25 cellular contexts compared by ENCODE assay signal in the genomic region with DNA sequence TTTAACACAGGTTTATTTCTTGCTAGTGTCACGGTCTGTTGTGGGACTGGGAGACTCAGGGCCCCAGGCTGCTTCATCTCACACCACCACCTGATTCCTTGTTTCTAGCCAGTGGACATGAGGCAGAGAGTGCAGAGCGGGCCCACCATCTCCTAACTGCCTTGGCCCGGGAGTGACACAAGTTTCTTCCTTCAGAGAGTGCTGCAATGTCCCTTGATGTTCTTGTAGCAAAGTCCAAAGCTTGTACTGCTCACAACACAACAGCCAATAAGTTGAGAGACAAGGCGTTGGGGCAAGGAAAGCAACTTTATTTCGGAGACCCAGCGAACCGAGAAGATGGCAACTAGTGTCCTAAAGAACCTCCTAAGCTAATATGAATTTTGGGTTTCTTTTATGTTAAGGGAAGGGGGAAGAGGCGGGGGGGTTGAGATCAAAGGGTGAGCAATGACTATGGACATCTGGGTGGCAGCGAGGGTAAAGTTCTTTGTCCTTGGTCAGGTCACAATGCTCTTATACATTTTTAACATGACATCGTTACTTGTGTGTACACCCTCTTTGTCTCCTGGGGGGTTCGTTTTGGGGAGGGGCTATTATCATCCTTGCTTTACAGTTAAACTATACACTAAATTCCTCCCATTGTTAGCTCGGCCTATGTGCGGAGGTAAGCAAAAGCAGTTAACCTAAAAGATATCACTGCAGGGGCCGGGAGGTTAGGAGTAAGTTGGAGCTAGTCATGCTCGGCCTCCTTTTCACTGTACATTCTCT. TPM values are rescaled to one million over a fixed set of nuclear protein-coding genes. Genes with fewer than 3 reads are reported as not detected.
DNase-seq lines count a peak whose midpoint lies in the region; TF ChIP-seq lines count a peak whose summit lies in the region.
"Had no signal": no experiment of that assay in that cellular context is flagged by ENCODE, and none has a peak within 500 bp of the region (broad histone marks: within the 10 kb centered on the region; RNA-seq: fewer than 3 reads in every experiment).

No MANE protein-coding gene starts in this region.

- WGBS in esophagus muscularis mucosa, result 87% methylated on average over 15 of the region's 15 CpGs

- H3K27ac Mint-ChIP-seq in neural progenitor cell, result peak overlapping the region; percentile 35
- no peak overlapping the region for H3K27ac Mint-ChIP-seq in type B pancreatic cell
- no peak overlapping the region for H3K27ac Mint-ChIP-seq in Caco-2 (ENCODE audit: unreplicated experiment)
- H3K27ac Mint-ChIP-seq: CD14-positive monocyte; CD4-positive, alpha-beta T cell; GM23338; HFFc6 had no signal

- H3K9me3 ChIP-seq in right atrium auricular region, result no peaks in the 10 kb centered on the region
- H3K9me3 ChIP-seq in esophagus muscularis mucosa, result no peaks in the 10 kb centered on the region
- H3K9me3 ChIP-seq in neural progenitor cell (ENCODE audit: low read depth), result no peaks in the 10 kb centered on the region
- no peaks in the 10 kb centered on the region for H3K9me3 ChIP-seq in Caco-2
- H3K9me3 ChIP-seq: A549, BE2C, HAP-1 had no signal

- peaks cover under 1% of the 10 kb centered on the region for H3K27me3 Mint-ChIP-seq in neural progenitor cell (ENCODE audit: insufficient read depth, low read depth)
- H3K27me3 Mint-ChIP-seq in type B pancreatic cell, result peaks cover 11% of the 10 kb centered on the region
- H3K27me3 Mint-ChIP-seq in Caco-2 (ENCODE audit: insufficient read depth, unreplicated experiment), result peaks cover 3% of the 10 kb centered on the region

- no peaks in the 10 kb centered on the region for H3K27me3 ChIP-seq in right atrium auricular region
- H3K27me3 ChIP-seq in esophagus muscularis mucosa, result peaks cover 0 to 3% (median 0%) of the 10 kb centered on the region in 4 donors
- H3K27me3 ChIP-seq in neural progenitor cell, result no peaks in the 10 kb centered on the region
- H3K27me3 ChIP-seq in Caco-2 (replicated peaks; ENCODE audit: control insufficient read depth, insufficient read depth, low read length), result no peaks in the 10 kb centered on the region
- H3K27me3 ChIP-seq: BE2C; BLaER1 treated with 17β-estradiol and CSF1 and Interleukin-3, amounts not matched to agents 10 nM and 100 nM had no signal

- H3K4me1 ChIP-seq in right atrium auricular region (no peaks in the 10 kb centered on the region), esophagus muscularis mucosa (no peaks in the 10 kb centered on the region), neural progenitor cell (no peaks in the 10 kb centered on the region), Caco-2 (no peaks in the 10 kb centered on the region)
- H3K4me1 ChIP-seq: A549, BE2C, HAP-1 had no signal

- H3K9me3 Mint-ChIP-seq in neural progenitor cell, result no peaks in the 10 kb centered on the region
- H3K9me3 Mint-ChIP-seq in type B pancreatic cell, result no peaks in the 10 kb centered on the region
- no peaks in the 10 kb centered on the region for H3K9me3 Mint-ChIP-seq in Caco-2 (ENCODE audit: unreplicated experiment)
- H3K9me3 Mint-ChIP-seq: CD4-positive, alpha-beta T cell; CD8-positive, alpha-beta memory T cell; GM23338; HFFc6 had no signal

- H3K9ac ChIP-seq in neural progenitor cell, result no peak overlapping the region
- H3K9ac ChIP-seq: BLaER1 treated with 17β-estradiol and CSF1 and Interleukin-3, amounts not matched to agents 10 nM and 100 nM had no signal

- no peak for TF ChIP-seq EP300 in esophagus muscularis mucosa (IDR thresholded peaks at IDR 0.05)

- TF ChIP-seq POLR2A in esophagus muscularis mucosa (IDR thresholded peaks at IDR 0.05; ENCODE audit: low read depth), result no peak

- DNase-seq in right atrium auricular region (ENCODE audit: low spot score) (peak; percentile 36), cardiac septum (ENCODE audit: low spot score) (no peak), esophagus muscularis mucosa (ENCODE audit: extremely low spot score) (peak; percentile 81), neural progenitor cell (ENCODE audit: low spot score) (no peak), type B pancreatic cell (ENCODE audit: extremely low spot score, unreplicated experiment) (peak; percentile 29), amniotic stem cell (lab: John Stamatoyannopoulos, UW) (no peak), Caco-2 (no peak)
- DNase-seq: 8988T; ACHN; AML-193; BE2C; Calu3; CD4-positive, alpha-beta T cell; CD8-positive, alpha-beta memory T cell; DMS53; DMS79 treated with DMSO at 0.1 percent for 48 hours; GF-D8; HFFc6 had no signal

- H3K4me2 ChIP-seq in neural progenitor cell, result no peak overlapping the region
- H3K4me2 ChIP-seq: A549, GM23338 had no signal

- H3K4me3 Mint-ChIP-seq in neural progenitor cell (no peak overlapping the region), type B pancreatic cell (no peak overlapping the region), Caco-2 (ENCODE audit: unreplicated experiment) (no peak overlapping the region)
- H3K4me3 Mint-ChIP-seq: CD14-positive monocyte; CD4-positive, alpha-beta T cell; CD8-positive, alpha-beta memory T cell; GM23338; HFFc6 had no signal

- H3K27ac ChIP-seq in right atrium auricular region (no peak overlapping the region), esophagus muscularis mucosa (replicated peaks in 1 of 4) (no peak overlapping the region), neural progenitor cell (no peak overlapping the region)
- H3K27ac ChIP-seq: A549; BLaER1 treated with 17β-estradiol and CSF1 and Interleukin-3, amounts not matched to agents 10 nM and 100 nM had no signal

- no peak overlapping the region for H2AFZ ChIP-seq in neural progenitor cell (replicated peaks)
- H2AFZ ChIP-seq: GM23338 had no signal

- peaks cover 2% of the 10 kb centered on the region for H3K36me3 Mint-ChIP-seq in neural progenitor cell
- no peaks in the 10 kb centered on the region for H3K36me3 Mint-ChIP-seq in type B pancreatic cell
- no peaks in the 10 kb centered on the region for H3K36me3 Mint-ChIP-seq in Caco-2 (ENCODE audit: insufficient read depth, unreplicated experiment)
- H3K36me3 Mint-ChIP-seq: CD14-positive monocyte; CD8-positive, alpha-beta memory T cell had no signal

- CTCF ChIA-PET in Caco-2 (lab: Charles Lee), result no interaction called here

- H3K79me2 ChIP-seq in neural progenitor cell (ENCODE audit: low read depth), result no peaks in the 10 kb centered on the region

- H3K4me1 Mint-ChIP-seq in neural progenitor cell (peaks cover 10% of the 10 kb centered on the region), type B pancreatic cell (ENCODE audit: unreplicated experiment) (peaks cover 4% of the 10 kb centered on the region), Caco-2 (ENCODE audit: low read depth, unreplicated experiment) (no peaks in the 10 kb centered on the region)
- H3K4me1 Mint-ChIP-seq: CD14-positive monocyte; CD8-positive, alpha-beta memory T cell; GM23338 had no signal

- H4K20me1 ChIP-seq in neural progenitor cell (ENCODE audit: low read depth), result no peaks in the 10 kb centered on the region
- H4K20me1 ChIP-seq: BLaER1 treated with 17β-estradiol and CSF1 and Interleukin-3, amounts not matched to agents 10 nM and 100 nM had no signal

- no peak overlapping the region for H3K4me3 ChIP-seq in right atrium auricular region
- no peak overlapping the region for H3K4me3 ChIP-seq in esophagus muscularis mucosa
- no peak overlapping the region for H3K4me3 ChIP-seq in neural progenitor cell
- H3K4me3 ChIP-seq in Caco-2 (ENCODE audit: low read depth, low read length), result no peak overlapping the region
- H3K4me3 ChIP-seq: A549; BLaER1 treated with 17β-estradiol and CSF1 and Interleukin-3, amounts not matched to agents 10 nM and 100 nM; GM23338; HAP-1 had no signal

- POLR2A ChIA-PET in Caco-2 (lab: Charles Lee), result no interaction called here

- intact Hi-C loops in cardiac septum (cut with DNase I), result no loop called here
- intact Hi-C loops in esophagus muscularis mucosa (cut with DNase I), result no loop called here
- intact Hi-C loops in Caco-2 (cut with micrococcal nuclease; ENCODE audit: unreplicated experiment), result no loop called here

- TF ChIP-seq CTCF in right atrium auricular region (IDR thresholded peaks at IDR 0.05) (no peak), esophagus muscularis mucosa (IDR thresholded peaks at IDR 0.05) (no peak), neural progenitor cell (IDR thresholded peaks at IDR 0.05) (no peak), type B pancreatic cell (conservative IDR thresholded peaks at IDR 0.05) (no peak), Caco-2 (IDR thresholded peaks at IDR 0.05; ENCODE audit: insufficient read depth in 1 of 2, low read depth in 1 of 2, low read length in 1 of 2, severe bottlenecking in 1 of 2, unreplicated experiment in 1 of 2) (no peak)

- H3K36me3 ChIP-seq in right atrium auricular region (no peaks in the 10 kb centered on the region), esophagus muscularis mucosa (no peaks in the 10 kb centered on the region), neural progenitor cell (no peaks in the 10 kb centered on the region), Caco-2 (ENCODE audit: control insufficient read depth, insufficient read depth, low read length) (no peaks in the 10 kb centered on the region)
- H3K36me3 ChIP-seq: BE2C, HAP-1 had no signal

- no peaks in the 10 kb centered on the region for H3F3A ChIP-seq in neural progenitor cell (ENCODE audit: low read depth)

- BruUV-seq in Caco-2 (replicated peaks; lab: Mats Ljungman, UMichigan), result no TSS peak

RNA-seq across cellular contexts. Expression of gene SH2D4B, which starts 31.6 kb away (rescaled TPM):
- total RNA-seq in right atrium auricular region, result under 1 TPM in 1 of 2 donors, not detected in 1; 0.12 TPM
- total RNA-seq in cardiac septum, result not detected
- under 1 TPM in 2 of 4 donors, not detected in 2; 0.26 to 0.42 TPM for total RNA-seq in esophagus muscularis mucosa
- total RNA-seq in neural progenitor cell (ENCODE audit: low replicate concordance), result 0.06 and 0.11 TPM in 2 replicates
- 0.07 and 0.10 TPM in 2 replicates for total RNA-seq in type B pancreatic cell (ENCODE audit: low replicate concordance)
- total RNA-seq in Caco-2 (2022), result 0.09 and 0.23 TPM in 2 replicates
- total RNA-seq: Calu3, G401, GM23338, H4, HFFc6 had no signal

Comparison
In these comparisons a context has a peak if more than half of its experiments do, and no peak if none do; other contexts are left out.
1. DNase-seq: peak in right atrium auricular region (single experiment), esophagus muscularis mucosa (single experiment) and type B pancreatic cell (single experiment); none in cardiac septum (single experiment), neural progenitor cell (single experiment), amniotic stem cell (single experiment) and Caco-2 (0 of 2).